In the genomic region with DNA sequence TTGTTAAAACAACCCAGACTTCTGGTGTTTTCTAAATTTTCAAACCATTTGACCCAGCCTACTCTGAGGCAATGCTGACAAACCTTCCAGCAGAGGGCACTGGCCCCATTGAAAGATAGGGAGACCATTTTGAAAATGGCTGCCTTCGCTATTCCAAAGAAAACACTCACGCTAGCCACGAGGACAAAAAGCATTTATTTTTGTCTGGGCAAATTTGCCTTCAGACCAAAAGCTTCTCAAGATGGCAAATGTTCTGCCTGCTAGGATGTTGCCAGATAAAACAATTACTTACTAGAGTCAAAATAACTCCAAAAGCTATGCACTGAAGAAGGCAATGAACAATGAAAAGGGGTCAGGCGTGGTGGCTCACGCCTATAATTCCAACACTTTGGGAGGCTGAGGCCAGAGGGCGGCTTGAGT, we compare ENCODE assay signal across 9 cellular contexts.
DNase-seq lines count a peak whose midpoint lies in the region; ATAC-seq and TF ChIP-seq lines count a peak whose summit lies in the region.
"Had no signal": no experiment of that assay in that cellular context is flagged by ENCODE, and none has a peak within 500 bp of the region (broad histone marks: within the 10 kb centered on the region; RNA-seq: fewer than 3 reads in every experiment).

No MANE protein-coding gene starts in this region.

- intact Hi-C loops in Caco-2 (cut with micrococcal nuclease; ENCODE audit: unreplicated experiment), result no loop called here
- intact Hi-C loops in activated T-helper 2 cell treated with anti-CD3 and anti-CD28 coated beads, Interferon-gamma antibody, Interleukin-2, Interleukin-4, amounts not matched to agents 10 μg/mL and 5 μg/mL and 100 μg/mL, durations not matched to agents 14 hours and 24 hours and 36 hours (cut with micrococcal nuclease), result no loop called here

- POLR2A ChIA-PET in Caco-2 (lab: Charles Lee), result no interaction called here

- H3K4me3 ChIP-seq in Caco-2 (ENCODE audit: low read depth, low read length), result no peak overlapping the region

- H3K27me3 ChIP-seq in Caco-2 (replicated peaks; ENCODE audit: control insufficient read depth, insufficient read depth, low read length), result no peaks in the 10 kb centered on the region

- peaks cover 17% of the 10 kb centered on the region; the same call in 1 of the 2 replicates for H3K9me3 ChIP-seq in Caco-2

- peaks cover 10% of the 10 kb centered on the region for H3K36me3 Mint-ChIP-seq in Caco-2 (ENCODE audit: insufficient read depth, unreplicated experiment)
- no peaks in the 10 kb centered on the region for H3K36me3 Mint-ChIP-seq in effector memory CD8-positive, alpha-beta T cell (ENCODE audit: insufficient read depth)
- H3K36me3 Mint-ChIP-seq in activated T-helper 2 cell treated with anti-CD3 and anti-CD28 coated beads, Interferon-gamma antibody, Interleukin-2, Interleukin-4, amounts not matched to agents 10 μg/mL and 5 μg/mL and 100 μg/mL, durations not matched to agents 14 hours and 24 hours and 36 hours (ENCODE audit: low read depth), result no peaks in the 10 kb centered on the region

- H3K4me1 ChIP-seq in Caco-2, result peaks cover 17% of the 10 kb centered on the region

- ATAC-seq in effector memory CD8-positive, alpha-beta T cell (replicated peaks), result no peak

- no TSS peak for BruUV-seq in Caco-2 (replicated peaks; lab: Mats Ljungman, UMichigan)

- TF ChIP-seq RAD21 in Ishikawa (IDR thresholded peaks at IDR 0.05; ENCODE audit: low read depth), result peak; percentile 34

- CTCF ChIA-PET in Caco-2 (lab: Charles Lee), result no interaction called here

- H3K27me3 Mint-ChIP-seq in Caco-2 (ENCODE audit: insufficient read depth, unreplicated experiment), result no peaks in the 10 kb centered on the region
- H3K27me3 Mint-ChIP-seq in effector memory CD8-positive, alpha-beta T cell, result peaks cover 0 to 1% of the 10 kb centered on the region in 2 donors
- H3K27me3 Mint-ChIP-seq in activated T-helper 2 cell treated with anti-CD3 and anti-CD28 coated beads, Interferon-gamma antibody, Interleukin-2, Interleukin-4, amounts not matched to agents 10 μg/mL and 5 μg/mL and 100 μg/mL, durations not matched to agents 14 hours and 24 hours and 36 hours (ENCODE audit: low read depth), result no peaks in the 10 kb centered on the region

- no peak overlapping the region for H3K4me3 Mint-ChIP-seq in Caco-2 (ENCODE audit: unreplicated experiment)
- H3K4me3 Mint-ChIP-seq in effector memory CD8-positive, alpha-beta T cell, result no peak overlapping the region
- no peak overlapping the region for H3K4me3 Mint-ChIP-seq in activated T-helper 2 cell treated with anti-CD3 and anti-CD28 coated beads, Interferon-gamma antibody, Interleukin-2, Interleukin-4, amounts not matched to agents 10 μg/mL and 5 μg/mL and 100 μg/mL, durations not matched to agents 14 hours and 24 hours and 36 hours (ENCODE audit: low read depth)

- TF ChIP-seq CTCF in Caco-2 (IDR thresholded peaks at IDR 0.05; ENCODE audit: insufficient read depth in 1 of 2, low read depth in 1 of 2, low read length in 1 of 2, severe bottlenecking in 1 of 2, unreplicated experiment in 1 of 2), result peak in 1 of 2 experiments; percentile 20

- no peak for DNase-seq in Caco-2
- DNase-seq in astrocyte of the hippocampus (ENCODE audit: low read depth, low spot score), result peak; percentile 30
- peak; percentile 71 for DNase-seq in medulla oblongata (ENCODE audit: extremely low spot score)
- DNase-seq in effector memory CD8-positive, alpha-beta T cell, result no peak
- no peak for DNase-seq in OCI-M2 (lab: John Stamatoyannopoulos, UW; ENCODE audit: unreplicated experiment)
- DNase-seq in AG20443 (ENCODE audit: low spot score), result no peak
- DNase-seq in activated T-helper 2 cell treated with anti-CD3 and anti-CD28 coated beads, Interferon-gamma antibody, Interleukin-2, Interleukin-4, amounts not matched to agents 10 μg/mL and 5 μg/mL and 100 μg/mL, durations not matched to agents 14 hours and 24 hours and 36 hours (ENCODE audit: low spot score), result no peak
- DNase-seq: KG1 had no signal

- peak overlapping the region; percentile 28 for H3K27ac Mint-ChIP-seq in Caco-2 (ENCODE audit: unreplicated experiment)
- H3K27ac Mint-ChIP-seq in effector memory CD8-positive, alpha-beta T cell, result no peak overlapping the region
- no peak overlapping the region for H3K27ac Mint-ChIP-seq in activated T-helper 2 cell treated with anti-CD3 and anti-CD28 coated beads, Interferon-gamma antibody, Interleukin-2, Interleukin-4, amounts not matched to agents 10 μg/mL and 5 μg/mL and 100 μg/mL, durations not matched to agents 14 hours and 24 hours and 36 hours

- H3K4me1 Mint-ChIP-seq in Caco-2 (ENCODE audit: low read depth, unreplicated experiment), result peaks cover 31% of the 10 kb centered on the region
- H3K4me1 Mint-ChIP-seq in effector memory CD8-positive, alpha-beta T cell (ENCODE audit: low read depth in 2 of 2), result no peaks in the 10 kb centered on the region
- H3K4me1 Mint-ChIP-seq in activated T-helper 2 cell treated with anti-CD3 and anti-CD28 coated beads, Interferon-gamma antibody, Interleukin-2, Interleukin-4, amounts not matched to agents 10 μg/mL and 5 μg/mL and 100 μg/mL, durations not matched to agents 14 hours and 24 hours and 36 hours (ENCODE audit: low read depth), result no peaks in the 10 kb centered on the region

- TF ChIP-seq EP300 in Ishikawa (IDR thresholded peaks at IDR 0.05; ENCODE audit: borderline replicate concordance), result no peak

- peaks cover 57% of the 10 kb centered on the region for H3K9me3 Mint-ChIP-seq in Caco-2 (ENCODE audit: unreplicated experiment)
- H3K9me3 Mint-ChIP-seq in effector memory CD8-positive, alpha-beta T cell, result peaks cover 0 to 2% of the 10 kb centered on the region in 2 donors
- no peaks in the 10 kb centered on the region for H3K9me3 Mint-ChIP-seq in activated T-helper 2 cell treated with anti-CD3 and anti-CD28 coated beads, Interferon-gamma antibody, Interleukin-2, Interleukin-4, amounts not matched to agents 10 μg/mL and 5 μg/mL and 100 μg/mL, durations not matched to agents 14 hours and 24 hours and 36 hours

- H3K36me3 ChIP-seq in Caco-2 (ENCODE audit: control insufficient read depth, insufficient read depth, low read length), result no peaks in the 10 kb centered on the region

TF ChIP-seq in Ishikawa, 13 proteins besides CTCF, POLR2A, EP300 and RAD21:
- TF ChIP-seq YY1 (IDR thresholded peaks at IDR 0.05; ENCODE audit: low read depth) (peak; percentile 82), FOXM1 (IDR thresholded peaks at IDR 0.05; ENCODE audit: borderline replicate concordance, low read depth) (no peak)

Comparison
In these comparisons a context has a peak if more than half of its experiments do, and no peak if none do; other contexts are left out.
1. DNase-seq: peak in astrocyte of the hippocampus (single experiment) and medulla oblongata (single experiment); none in Caco-2 (0 of 2), effector memory CD8-positive, alpha-beta T cell (0 of 3), OCI-M2 (single experiment), AG20443 (single experiment) and activated T-helper 2 cell treated with anti-CD3 and anti-CD28 coated beads, Interferon-gamma antibody, Interleukin-2, Interleukin-4, amounts not matched to agents 10 μg/mL and 5 μg/mL and 100 μg/mL, durations not matched to agents 14 hours and 24 hours and 36 hours (single experiment).